Comparison of ENCODE assay signal across 15 cellular contexts in the genomic region with DNA sequence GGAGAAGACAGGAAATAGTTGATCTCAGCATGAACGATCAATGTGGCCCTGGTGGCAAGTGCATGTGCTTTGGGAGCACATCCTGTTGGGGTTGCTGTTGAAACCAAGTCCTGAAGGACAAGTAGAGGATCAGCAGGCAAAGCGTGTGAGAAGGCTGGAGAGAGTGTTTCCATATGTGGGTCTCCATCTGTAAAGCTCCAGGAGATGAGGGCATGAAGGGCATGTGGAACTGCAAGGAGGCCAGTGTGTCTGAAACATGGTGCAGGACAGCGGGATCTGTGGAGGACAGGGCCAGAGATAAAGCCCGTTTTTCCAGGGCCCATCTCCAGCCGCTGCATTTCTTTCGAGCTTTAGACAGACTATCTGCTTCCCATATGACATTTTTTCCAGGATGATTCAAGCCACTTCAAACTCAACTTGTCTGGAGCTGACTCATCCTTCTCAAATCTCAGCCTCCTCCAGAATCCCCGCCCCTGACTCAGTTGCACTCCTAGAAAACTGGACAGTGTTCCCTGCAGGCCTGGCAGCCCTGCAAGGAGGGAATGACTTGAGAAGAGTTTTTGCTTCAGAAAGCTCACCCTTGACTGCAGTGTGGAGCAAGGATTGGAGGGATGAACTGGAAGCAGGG.
DNase-seq lines count a peak whose midpoint lies in the region; ATAC-seq and TF ChIP-seq lines count a peak whose summit lies in the region.
"Had no signal": no experiment of that assay in that cellular context is flagged by ENCODE, and none has a peak within 500 bp of the region (broad histone marks: within the 10 kb centered on the region; RNA-seq: fewer than 3 reads in every experiment).

No MANE protein-coding gene starts in this region.

- no peak for TF ChIP-seq POLR2A in body of pancreas (IDR thresholded peaks at IDR 0.05)
- TF ChIP-seq POLR2A in prostate gland (IDR thresholded peaks at IDR 0.05): no peak

- intact Hi-C loops in body of pancreas (cut with DNase I): no loop called here
- intact Hi-C loops in CD8-positive, alpha-beta T cell (cut with DNase I, micrococcal nuclease): no loop called here
- intact Hi-C loops in prostate gland (cut with DNase I): no loop called here

- peaks cover 5% of the 10 kb centered on the region for H3K4me1 Mint-ChIP-seq in CD8-positive, alpha-beta T cell (ENCODE audit: low read depth)

- in situ Hi-C loops in HAP-1 (cut with MboI; ENCODE audit: low sequenced_read_pairs): no loop called here

- H3K27me3 ChIP-seq in BJ (ENCODE audit: control insufficient read depth, insufficient read depth, low read length) (no peaks in the 10 kb centered on the region), HUES64 (ENCODE audit: insufficient read depth, low read length) (no peaks in the 10 kb centered on the region), body of pancreas (no peaks in the 10 kb centered on the region), prostate gland (replicated peaks; ENCODE audit: insufficient read depth) (no peaks in the 10 kb centered on the region), HAP-1 (ENCODE audit: low read depth) (no peaks in the 10 kb centered on the region)
- H3K27me3 ChIP-seq in CD8-positive, alpha-beta T cell (ENCODE audit: insufficient read depth, low read length): no peaks in the 10 kb centered on the region
- H3K27me3 ChIP-seq: cardiac muscle cell had no signal

- H3K4me1 ChIP-seq in HUES64 (ENCODE audit: insufficient read depth, low read length) (peaks cover 23% of the 10 kb centered on the region), body of pancreas (peaks cover 25% of the 10 kb centered on the region), mesodermal cell (ENCODE audit: control insufficient read depth, insufficient read depth, low read length, poor library complexity, severe bottlenecking) (peaks cover 24% of the 10 kb centered on the region), prostate gland (replicated peaks) (no peaks in the 10 kb centered on the region), HAP-1 (no peaks in the 10 kb centered on the region)
- H3K4me1 ChIP-seq in CD8-positive, alpha-beta T cell (ENCODE audit: insufficient read depth, low read length): no peaks in the 10 kb centered on the region

- H3K4me3 Mint-ChIP-seq in CD8-positive, alpha-beta T cell: no peak overlapping the region
- H3K4me3 Mint-ChIP-seq: activated T-cell treated with anti-CD3 and anti-CD28 coated beads, Interleukin-2, amount 50 U/mL, for 72 hours had no signal

- no peak for TF ChIP-seq CTCF in BJ (IDR thresholded peaks at IDR 0.05; ENCODE audit: insufficient read depth, low read depth, low read length)
- no peak for TF ChIP-seq CTCF in body of pancreas (IDR thresholded peaks at IDR 0.05)
- no peak for TF ChIP-seq CTCF in CD8-positive, alpha-beta T cell (IDR thresholded peaks at IDR 0.05)
- TF ChIP-seq CTCF in prostate gland (IDR thresholded peaks at IDR 0.05): no peak

- H3K36me3 Mint-ChIP-seq in CD8-positive, alpha-beta T cell: no peaks in the 10 kb centered on the region

- peak overlapping the region; percentile 49; the same call in 1 of the 2 replicates for H3K27ac ChIP-seq in HUES64 (ENCODE audit: low read depth, low read length)
- H3K27ac ChIP-seq in body of pancreas: peak overlapping the region; percentile 36 to 73 (median 66)
- H3K27ac ChIP-seq in mesodermal cell (ENCODE audit: low read depth, low read length, severe bottlenecking): peak overlapping the region; percentile 80
- no peak overlapping the region for H3K27ac ChIP-seq in CD8-positive, alpha-beta T cell (ENCODE audit: low read depth, low read length)
- no peak overlapping the region for H3K27ac ChIP-seq in prostate gland
- H3K27ac ChIP-seq: cardiac muscle cell, WERI-Rb-1 had no signal

- H3K9me3 Mint-ChIP-seq in CD8-positive, alpha-beta T cell: no peaks in the 10 kb centered on the region
- H3K9me3 Mint-ChIP-seq: activated T-cell treated with anti-CD3 and anti-CD28 coated beads, Interleukin-2, amount 50 U/mL, for 72 hours had no signal

- no peaks in the 10 kb centered on the region for H3K27me3 Mint-ChIP-seq in CD8-positive, alpha-beta T cell (ENCODE audit: low read depth)

- no peaks in the 10 kb centered on the region for H3K36me3 ChIP-seq in BJ (ENCODE audit: control insufficient read depth, insufficient read depth, low read length)
- H3K36me3 ChIP-seq in HUES64 (ENCODE audit: insufficient read depth, low read length): no peaks in the 10 kb centered on the region
- no peaks in the 10 kb centered on the region for H3K36me3 ChIP-seq in body of pancreas (replicated peaks in 1 of 2; ENCODE audit: insufficient read depth in 1 of 2, low read depth in 2 of 2)
- H3K36me3 ChIP-seq in mesodermal cell (ENCODE audit: control insufficient read depth, insufficient read depth, low read length): no peaks in the 10 kb centered on the region
- no peaks in the 10 kb centered on the region for H3K36me3 ChIP-seq in CD8-positive, alpha-beta T cell (ENCODE audit: insufficient read depth, low read length)
- no peaks in the 10 kb centered on the region for H3K36me3 ChIP-seq in prostate gland
- no peaks in the 10 kb centered on the region for H3K36me3 ChIP-seq in HAP-1 (replicated peaks)
- H3K36me3 ChIP-seq: cardiac muscle cell, WERI-Rb-1 had no signal

- POLR2A ChIA-PET in BJ (lab: Charles Lee): interaction anchor here (0.6 kb wide), 3 partner anchors 27 to 197 kb away, joined by 3 to 10 read pairs (median 6); no protein-coding TSS in a partner anchor
- POLR2A ChIA-PET in CD8-positive, alpha-beta T cell (lab: Charles Lee): no interaction called here

- H3K9ac ChIP-seq in HUES64 (ENCODE audit: low read depth, low read length): no peak overlapping the region

- DNase-seq in BJ (ENCODE audit: low read depth) (peak; percentile 39), body of pancreas (no peak), prostate gland (ENCODE audit: low spot score) (no peak), HAP-1 (ENCODE audit: low spot score in 2 of 2) (no peak)
- no peak for DNase-seq in CD8-positive, alpha-beta T cell
- DNase-seq: activated T-cell treated with anti-CD3 and anti-CD28 coated beads, Interleukin-2, amount 50 U/mL, for 72 hours; C1 segment of cervical spinal cord; glutamatergic neuron; NCI-H2227 treated with DMSO at 0.1 percent for 48 hours; small intestine; WERI-Rb-1 had no signal

- CTCF ChIA-PET in BJ (lab: Yijun Ruan, JAX): interaction anchor here (0.6 to 1.8 kb wide), 4 partner anchors 10 to 378 kb away, joined by 3 to 9 read pairs (median 4); no protein-coding TSS in a partner anchor
- CTCF ChIA-PET in CD8-positive, alpha-beta T cell (lab: Charles Lee): no interaction called here

- no peak overlapping the region for H3K27ac Mint-ChIP-seq in CD8-positive, alpha-beta T cell
- H3K27ac Mint-ChIP-seq: activated T-cell treated with anti-CD3 and anti-CD28 coated beads, Interleukin-2, amount 50 U/mL, for 72 hours had no signal

- H3K4me3 ChIP-seq in BJ (ENCODE audit: low read depth, low read length) (no peak overlapping the region), HUES64 (ENCODE audit: low read length) (no peak overlapping the region), body of pancreas (no peak overlapping the region), mesodermal cell (ENCODE audit: extremely low read depth, insufficient read depth, low read length, poor library complexity, severe bottlenecking) (no peak overlapping the region), prostate gland (no peak overlapping the region), HAP-1 (no peak overlapping the region)
- no peak overlapping the region for H3K4me3 ChIP-seq in CD8-positive, alpha-beta T cell (ENCODE audit: low read depth, low read length)
- H3K4me3 ChIP-seq: cardiac muscle cell had no signal

- 90% methylated on average over 7 of the region's 7 CpGs for WGBS in HUES64
- 77 to 81% methylated on average over 7 of the region's 7 CpGs for WGBS in body of pancreas, 2 donors
- WGBS in mesodermal cell (ENCODE audit: insufficient coverage in 2 of 2), 2 experiments: 90 to 92% methylated on average over 6 to 7 of the region's 7 CpGs
- WGBS in prostate gland: 87% methylated on average over 7 of the region's 7 CpGs

- H3K9me3 ChIP-seq in HUES64 (ENCODE audit: insufficient read depth, low read depth, low read length): no peaks in the 10 kb centered on the region
- no peaks in the 10 kb centered on the region for H3K9me3 ChIP-seq in body of pancreas
- no peaks in the 10 kb centered on the region for H3K9me3 ChIP-seq in mesodermal cell (ENCODE audit: control insufficient read depth, low read length)
- no peaks in the 10 kb centered on the region for H3K9me3 ChIP-seq in CD8-positive, alpha-beta T cell (ENCODE audit: low read length)
- no peaks in the 10 kb centered on the region for H3K9me3 ChIP-seq in prostate gland
- H3K9me3 ChIP-seq in HAP-1: no peaks in the 10 kb centered on the region

- ATAC-seq in body of pancreas (no peak), GM21786 (IDR thresholded peaks at IDR 0.05; ENCODE audit: unreplicated experiment) (no peak)
- no peak for ATAC-seq in CD8-positive, alpha-beta T cell
- ATAC-seq: activated T-cell treated with anti-CD3 and anti-CD28 coated beads, Interleukin-2, amount 50 U/mL, for 72 hours had no signal

Comparison
In these comparisons a context has a peak if more than half of its experiments do, and no peak if none do; other contexts are left out.
1. H3K27ac ChIP-seq: peak in HUES64 (single experiment), body of pancreas (4 of 4) and mesodermal cell (single experiment); none in CD8-positive, alpha-beta T cell (single experiment) and prostate gland (0 of 2).